In the genomic region with DNA sequence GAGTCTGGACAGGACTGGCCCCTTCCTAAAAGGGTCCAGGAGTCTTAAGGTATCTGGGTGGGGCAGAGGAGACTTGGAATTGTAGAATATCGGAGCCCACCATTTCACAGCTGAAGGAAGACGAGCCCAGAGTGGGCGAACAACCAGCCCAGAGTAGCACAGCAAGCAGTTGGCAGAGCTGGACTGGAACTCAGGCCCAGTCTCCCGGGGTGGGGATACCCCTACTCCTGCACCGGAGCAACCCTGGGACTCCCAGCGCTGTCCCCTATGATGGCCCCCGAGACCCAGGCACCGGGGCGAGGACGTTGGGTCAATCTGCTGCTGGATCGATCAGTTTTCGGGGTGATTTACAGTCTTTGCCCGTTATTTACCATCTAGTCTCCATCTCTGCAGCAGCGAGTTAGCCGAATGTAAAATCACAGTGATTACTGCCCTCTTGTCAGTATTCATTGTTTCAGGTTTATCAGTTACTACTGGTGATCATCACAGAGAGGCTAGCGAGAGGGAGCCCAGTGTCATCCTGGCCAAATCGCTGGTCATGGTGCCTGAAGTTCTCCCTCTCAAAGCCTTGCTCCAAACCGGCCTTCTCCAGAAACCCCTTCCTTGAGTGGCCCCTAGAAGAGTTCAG, we compare ENCODE assay signal across 21 cellular contexts.
"Had no signal": no experiment of that assay in that cellular context is flagged by ENCODE, and none has a peak within 500 bp of the region (broad histone marks: within the 10 kb centered on the region; RNA-seq: fewer than 3 reads in every experiment).

No MANE protein-coding gene starts in this region.

- ATAC-seq: activated naive CD4-positive, alpha-beta T cell treated with anti-CD3 and anti-CD28 coated beads, Interleukin-2, amount 50 U/mL, for 72 hours; heart left ventricle; left ventricle myocardium superior; right lobe of liver; stimulated activated naive CD8-positive, alpha-beta T cell treated with anti-CD3 and anti-CD28 coated beads, Interleukin-15, Interleukin-2, amounts not matched to agents 100 U/mL and 50 U/mL, for 24 hours; T-helper 17 cell; upper lobe of right lung had no signal

- H3K27ac Mint-ChIP-seq: activated CD4-positive, alpha-beta T cell treated with anti-CD3 and anti-CD28 coated beads, Interleukin-2, amount 10 ng/mL, durations not matched to agents 24 days and 14 days; T-helper 17 cell; WTC11 had no signal

- H3K27me3 Mint-ChIP-seq: activated CD4-positive, alpha-beta T cell treated with anti-CD3 and anti-CD28 coated beads, Interleukin-2, amount 10 ng/mL, durations not matched to agents 24 days and 14 days had no signal

- H3K9me3 ChIP-seq: heart left ventricle, neutrophil, prostate gland, right lobe of liver, suprapubic skin, upper lobe of right lung had no signal

- H3K27me3 ChIP-seq: heart left ventricle, neutrophil, right lobe of liver, suprapubic skin, upper lobe of right lung had no signal

- DNase-seq: activated CD4-positive, alpha-beta T cell treated with anti-CD3 and anti-CD28 coated beads, Interleukin-2, amount 10 ng/mL, durations not matched to agents 24 days and 14 days; activated effector memory CD4-positive, alpha-beta T cell treated with Interleukin-2 at 50 U/mL for 16 hours; activated T-cell treated with anti-CD3 and anti-CD28 coated beads, Interleukin-2, amount 50 U/mL, for 1 hour; amniotic stem cell; left ventricle myocardium superior; midbrain; stimulated activated CD4-positive, alpha-beta T cell treated with anti-CD3 and anti-CD28 coated beads, Interleukin-2, amount 100 ng/mL, for 48 hours; stimulated activated CD8-positive, alpha-beta memory T cell treated with anti-CD3 and anti-CD28 coated beads, Interleukin-4, amount 100 ng/mL, for 48 hours; stimulated activated naive CD8-positive, alpha-beta T cell treated with anti-CD3 and anti-CD28 coated beads, Interleukin-15, Interleukin-2, amounts not matched to agents 100 U/mL and 50 U/mL, for 24 hours; T-helper 17 cell had no signal

- H3K36me3 ChIP-seq: heart left ventricle, neutrophil, prostate gland, right lobe of liver, suprapubic skin, upper lobe of right lung had no signal

- H3K4me3 ChIP-seq: heart left ventricle, prostate gland, right lobe of liver, suprapubic skin, upper lobe of right lung had no signal

- H3K4me1 ChIP-seq: prostate gland, right lobe of liver had no signal

- H3K27ac ChIP-seq: heart left ventricle, neutrophil, prostate gland, right lobe of liver, suprapubic skin, upper lobe of right lung had no signal

- FAIRE-seq: colon, endothelial cell of umbilical vein, frontal cortex had no signal

- H3K36me3 Mint-ChIP-seq: activated naive CD4-positive, alpha-beta T cell treated with anti-CD3 and anti-CD28 coated beads, Interleukin-2, amount 50 U/mL, for 72 hours had no signal

- H3K4me3 Mint-ChIP-seq: activated CD4-positive, alpha-beta T cell treated with anti-CD3 and anti-CD28 coated beads, Interleukin-2, amount 10 ng/mL, durations not matched to agents 24 days and 14 days; T-helper 17 cell; WTC11 had no signal
